18 cellular contexts compared by ENCODE assay signal in the genomic region with DNA sequence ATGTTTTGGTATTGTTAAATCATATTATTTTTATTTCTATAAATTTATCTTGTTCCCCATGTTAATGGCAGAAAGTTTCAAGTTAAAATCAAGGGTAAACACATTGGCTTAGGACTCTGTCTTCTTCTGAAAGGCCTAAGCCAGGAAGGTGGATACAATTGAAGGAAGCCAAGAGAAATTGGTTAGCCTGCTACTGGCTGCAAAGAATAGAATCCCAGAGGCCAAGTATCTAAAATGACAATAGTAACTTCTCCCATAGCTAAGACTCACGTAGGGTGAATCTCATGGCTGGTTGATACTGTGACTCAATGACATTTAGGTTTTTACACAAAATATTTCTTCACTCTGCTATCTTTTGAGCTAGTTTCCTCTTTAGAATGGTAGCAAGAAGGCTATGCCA.
DNase-seq lines count a peak whose midpoint lies in the region; ATAC-seq and TF ChIP-seq lines count a peak whose summit lies in the region.
"Had no signal": no experiment of that assay in that cellular context is flagged by ENCODE, and none has a peak within 500 bp of the region (broad histone marks: within the 10 kb centered on the region; RNA-seq: fewer than 3 reads in every experiment).

No MANE protein-coding gene starts in this region.

- TF ChIP-seq RAD21 in IMR-90 (IDR thresholded peaks at IDR 0.05; ENCODE audit: low read length) = no peak

- H3K9me3 ChIP-seq in mammary epithelial cell (replicated peaks; ENCODE audit: insufficient read depth, low read length) (no peaks in the 10 kb centered on the region), IMR-90 (ENCODE audit: control insufficient read depth, insufficient read depth, low read length) (no peaks in the 10 kb centered on the region), subcutaneous abdominal adipose tissue (ENCODE audit: control insufficient read depth in 5 of 5, low read length in 5 of 5) (no peaks in the 10 kb centered on the region)
- H3K9me3 ChIP-seq: A549, Caco-2, HAP-1 had no signal

- no peak for ATAC-seq in IMR-90 (ENCODE audit: low read depth)
- ATAC-seq: A549 had no signal

- H3K27me3 Mint-ChIP-seq in MCF 10A (ENCODE audit: insufficient read depth, unreplicated experiment) = no peaks in the 10 kb centered on the region
- no peaks in the 10 kb centered on the region for H3K27me3 Mint-ChIP-seq in endothelial cell (ENCODE audit: unreplicated experiment)
- H3K27me3 Mint-ChIP-seq: CD4-positive, alpha-beta T cell had no signal

- no peak overlapping the region for H3K14ac ChIP-seq in IMR-90 (replicated peaks; ENCODE audit: low read depth, low read length)

- no peaks in the 10 kb centered on the region for H4K20me1 ChIP-seq in mammary epithelial cell (ENCODE audit: insufficient read depth, low read length)
- no peaks in the 10 kb centered on the region for H4K20me1 ChIP-seq in IMR-90 (ENCODE audit: insufficient read depth, low read length)

- no peak overlapping the region for H2AFZ ChIP-seq in mammary epithelial cell (ENCODE audit: low read depth, low read length)
- H2AFZ ChIP-seq in IMR-90 (replicated peaks; ENCODE audit: low read length, poor library complexity) = no peak overlapping the region
- H2AFZ ChIP-seq: GM23248 had no signal

- H3K4me3 ChIP-seq in mammary epithelial cell (replicated peaks in 1 of 3; ENCODE audit: insufficient read depth in 1 of 3, low read depth in 2 of 3, low read length in 3 of 3) = no peak overlapping the region
- no peak overlapping the region for H3K4me3 ChIP-seq in IMR-90 (ENCODE audit: insufficient read depth, low read depth, low read length)
- no peak overlapping the region for H3K4me3 ChIP-seq in subcutaneous abdominal adipose tissue (ENCODE audit: low read depth in 1 of 5, low read length in 5 of 5)
- H3K4me3 ChIP-seq: A549, GM23248, HAP-1 had no signal

- H3K4me3 Mint-ChIP-seq in MCF 10A (ENCODE audit: unreplicated experiment) (no peak overlapping the region), endothelial cell (ENCODE audit: unreplicated experiment) (no peak overlapping the region)
- H3K4me3 Mint-ChIP-seq: CD4-positive, alpha-beta T cell had no signal

- POLR2A ChIA-PET in MCF 10A (lab: Yijun Ruan, JAX) = interaction anchor here (0.6 to 0.8 kb wide), 2 partner anchors 8 to 11 kb away, joined by 3 to 4 read pairs; no protein-coding TSS in a partner anchor
- POLR2A ChIA-PET in IMR-90 (lab: Charles Lee; ENCODE audit: unreplicated experiment) = no interaction called here

- no peak overlapping the region for H2AK9ac ChIP-seq in IMR-90 (replicated peaks; ENCODE audit: low read depth, low read length, poor library complexity)

- no peak overlapping the region for H3K56ac ChIP-seq in IMR-90 (ENCODE audit: extremely low read depth, insufficient read depth, low read length)

- peak overlapping the region; percentile 45; the same call in 1 of the 2 replicates for H3K18ac ChIP-seq in IMR-90 (ENCODE audit: low read depth, low read length)

- H3K79me2 ChIP-seq in mammary epithelial cell (ENCODE audit: insufficient read depth, low read length) = no peaks in the 10 kb centered on the region

- H4K8ac ChIP-seq in IMR-90 (ENCODE audit: low read depth in 2 of 2, low read length in 2 of 2) = no peak overlapping the region

- 94% methylated on average over 1 of the region's 1 CpG for WGBS in mammary epithelial cell (ENCODE audit: low coverage, missing lambda C conversion rate)
- no CpG with 5 or more reads among the region's 1 CpG for WGBS in IMR-90 (ENCODE audit: extremely low coverage in 2 of 2, insufficient read length in 1 of 2), 2 experiments

- no peak overlapping the region for H3K4me2 ChIP-seq in mammary epithelial cell (ENCODE audit: insufficient read depth, low read depth, low read length)
- no peak overlapping the region for H3K4me2 ChIP-seq in IMR-90 (ENCODE audit: low read depth, low read length)
- H3K4me2 ChIP-seq: A549 had no signal

- TF ChIP-seq CTCF in MCF 10A (IDR thresholded peaks at IDR 0.05; ENCODE audit: unreplicated experiment) (no peak), mammary epithelial cell (conservative IDR thresholded peaks at IDR 0.05 in 1 of 2, IDR thresholded peaks at IDR 0.05 in 1 of 2; ENCODE audit: extremely low read depth in 1 of 2, insufficient read depth in 1 of 2, low read depth in 1 of 2, low read length in 2 of 2) (no peak), IMR-90 (conservative IDR thresholded peaks at IDR 0.05; ENCODE audit: low read depth, low read length) (no peak), endothelial cell (IDR thresholded peaks at IDR 0.05; ENCODE audit: unreplicated experiment) (no peak)

- TF ChIP-seq POLR2A in IMR-90 (IDR thresholded peaks at IDR 0.05; ENCODE audit: low read depth, low read length) = no peak

- BruUV-seq in MCF 10A (replicated peaks; lab: Mats Ljungman, UMichigan) (no TSS peak), mammary epithelial cell (replicated peaks; lab: Mats Ljungman, UMichigan) (no TSS peak), IMR-90 (replicated peaks; lab: Mats Ljungman, UMichigan) (no TSS peak)

- no peaks in the 10 kb centered on the region for H3K27me3 ChIP-seq in mammary epithelial cell (ENCODE audit: insufficient read depth, low read length)
- no peaks in the 10 kb centered on the region for H3K27me3 ChIP-seq in IMR-90 (ENCODE audit: control insufficient read depth, insufficient read depth, low read length)
- no peaks in the 10 kb centered on the region for H3K27me3 ChIP-seq in subcutaneous abdominal adipose tissue (ENCODE audit: control insufficient read depth in 5 of 5, insufficient read depth in 4 of 5, low read length in 5 of 5)

- no peak overlapping the region for H3K4ac ChIP-seq in IMR-90 (ENCODE audit: low read depth, low read length)

- no peaks in the 10 kb centered on the region for H3K79me1 ChIP-seq in IMR-90 (ENCODE audit: low read depth in 1 of 2, low read length in 2 of 2)

- no peak overlapping the region for H2BK5ac ChIP-seq in IMR-90 (ENCODE audit: low read depth, low read length, poor library complexity, severe bottlenecking)

- DNase-seq in MCF 10A (ENCODE audit: unreplicated experiment) (no peak), mammary epithelial cell (no peak), IMR-90 (no peak), endothelial cell (ENCODE audit: low spot score) (no peak), occipital lobe (lab: John Stamatoyannopoulos, UW) (no peak), HuH-7.5 (ENCODE audit: low spot score) (no peak)
- DNase-seq: AML-193; Caco-2; CD4-positive, alpha-beta T cell; DMS153; DMS79; GDM1; GM23248 had no signal

- intact Hi-C loops in MCF 10A (cut with micrococcal nuclease) = loop anchor here (10.0 kb wide), 2 partner anchors 224 to 344 kb away; no protein-coding TSS in a partner anchor
- intact Hi-C loops in mammary epithelial cell (cut with micrococcal nuclease) = no loop called here
- intact Hi-C loops in IMR-90 (cut with micrococcal nuclease) = no loop called here

- H2BK20ac ChIP-seq in IMR-90 (ENCODE audit: low read depth, low read length) = peak overlapping the region; percentile 20; the same call in 1 of the 2 replicates

- in situ Hi-C loops in mammary epithelial cell (cut with MboI; ENCODE audit: low sequenced_read_pairs in 2 of 2) (no loop called here), IMR-90 (cut with MboI; ENCODE audit: low sequenced_read_pairs) (no loop called here)

- peak overlapping the region; percentile 89 for H3K27ac Mint-ChIP-seq in MCF 10A (ENCODE audit: low read depth, unreplicated experiment)
- peak overlapping the region; percentile 75 for H3K27ac Mint-ChIP-seq in endothelial cell (ENCODE audit: unreplicated experiment)
- H3K27ac Mint-ChIP-seq: CD4-positive, alpha-beta T cell had no signal

- no peaks in the 10 kb centered on the region for H3K9me1 ChIP-seq in IMR-90 (ENCODE audit: insufficient read depth, low read length)

- dilution Hi-C loops in mammary epithelial cell (cut with HindIII; ENCODE audit: low sequenced_read_pairs) (loop anchor here (10.0 kb wide), 1 partner anchor 344 kb away; no protein-coding TSS in a partner anchor), IMR-90 (cut with HindIII; ENCODE audit: low sequenced_read_pairs, unreplicated experiment) (no loop called here)

- H3K23ac ChIP-seq in IMR-90 (ENCODE audit: low read depth, low read length) = no peak overlapping the region

- H3K9ac ChIP-seq in mammary epithelial cell (ENCODE audit: insufficient read depth, low read length) = no peak overlapping the region
- H3K9ac ChIP-seq in IMR-90 (ENCODE audit: low read depth, low read length) = no peak overlapping the region
- H3K9ac ChIP-seq in subcutaneous abdominal adipose tissue (ENCODE audit: low read length in 5 of 5) = no peak overlapping the region
- H3K9ac ChIP-seq: GM23248 had no signal

- peaks cover 28% of the 10 kb centered on the region for H3K4me1 Mint-ChIP-seq in MCF 10A (ENCODE audit: insufficient read depth, unreplicated experiment)
- H3K4me1 Mint-ChIP-seq in endothelial cell (ENCODE audit: unreplicated experiment) = peaks cover 22% of the 10 kb centered on the region

- H3K9me3 Mint-ChIP-seq in MCF 10A (ENCODE audit: unreplicated experiment) (no peaks in the 10 kb centered on the region), endothelial cell (ENCODE audit: unreplicated experiment) (peaks cover 4% of the 10 kb centered on the region)
- H3K9me3 Mint-ChIP-seq: CD4-positive, alpha-beta T cell had no signal

- no peak overlapping the region; the same call in 1 of the 2 replicates for H4K91ac ChIP-seq in IMR-90 (ENCODE audit: insufficient read depth, low read depth, low read length)

- H3K4me1 ChIP-seq in mammary epithelial cell (ENCODE audit: insufficient read depth, low read length) (peaks cover 33% of the 10 kb centered on the region), IMR-90 (ENCODE audit: control insufficient read depth, insufficient read depth, low read length) (peaks cover 3% of the 10 kb centered on the region), subcutaneous abdominal adipose tissue (ENCODE audit: control insufficient read depth in 5 of 5, insufficient read depth in 5 of 5, low read length in 5 of 5) (peaks cover 7 to 57% (median 49%) of the 10 kb centered on the region in 5 donors)
- H3K4me1 ChIP-seq: HAP-1 had no signal

- CTCF ChIA-PET in MCF 10A (lab: Yijun Ruan, JAX) (interaction anchor here (0.6 to 0.7 kb wide), 2 partner anchors 273 to 351 kb away, joined by 3 to 4 read pairs; no protein-coding TSS in a partner anchor), mammary epithelial cell (lab: Charles Lee; ENCODE audit: low non-redundant PET) (no interaction called here), IMR-90 (lab: Yijun Ruan, JAX) (no interaction called here)

- no peak overlapping the region for H2AK5ac ChIP-seq in IMR-90 (ENCODE audit: low read depth, low read length)

- H4K5ac ChIP-seq in IMR-90 (ENCODE audit: low read depth, low read length) = no peak overlapping the region

- H3K36me3 ChIP-seq in mammary epithelial cell (ENCODE audit: insufficient read depth, low read length) (no peaks in the 10 kb centered on the region), IMR-90 (ENCODE audit: control insufficient read depth, insufficient read depth, low read length) (no peaks in the 10 kb centered on the region), subcutaneous abdominal adipose tissue (ENCODE audit: control insufficient read depth in 5 of 5, insufficient read depth in 5 of 5, low read length in 5 of 5) (no peaks in the 10 kb centered on the region)
- H3K36me3 ChIP-seq: HAP-1 had no signal

- peaks cover 4% of the 10 kb centered on the region for H3K36me3 Mint-ChIP-seq in MCF 10A (ENCODE audit: insufficient read depth, unreplicated experiment)
- H3K36me3 Mint-ChIP-seq in endothelial cell (ENCODE audit: low read depth, unreplicated experiment) = no peaks in the 10 kb centered on the region

- 0 out of 3 replicates have a peak overlapping the region, but pooled peaks have one; percentile 60 for H2BK15ac ChIP-seq in IMR-90 (ENCODE audit: low read depth, low read length)

- no peak overlapping the region for H2BK120ac ChIP-seq in IMR-90 (ENCODE audit: low read depth, low read length)

- H3K27ac ChIP-seq in mammary epithelial cell (ENCODE audit: insufficient read depth, low read depth, low read length) (no peak overlapping the region), IMR-90 (ENCODE audit: insufficient read depth, low read length) (no peak overlapping the region), subcutaneous abdominal adipose tissue (ENCODE audit: low read depth, low read length) (peak overlapping the region; percentile 91)
- H3K27ac ChIP-seq: 22Rv1, C4-2B, GM23248 had no signal
